ENCODE assay signal across 29 cellular contexts in the genomic region with DNA sequence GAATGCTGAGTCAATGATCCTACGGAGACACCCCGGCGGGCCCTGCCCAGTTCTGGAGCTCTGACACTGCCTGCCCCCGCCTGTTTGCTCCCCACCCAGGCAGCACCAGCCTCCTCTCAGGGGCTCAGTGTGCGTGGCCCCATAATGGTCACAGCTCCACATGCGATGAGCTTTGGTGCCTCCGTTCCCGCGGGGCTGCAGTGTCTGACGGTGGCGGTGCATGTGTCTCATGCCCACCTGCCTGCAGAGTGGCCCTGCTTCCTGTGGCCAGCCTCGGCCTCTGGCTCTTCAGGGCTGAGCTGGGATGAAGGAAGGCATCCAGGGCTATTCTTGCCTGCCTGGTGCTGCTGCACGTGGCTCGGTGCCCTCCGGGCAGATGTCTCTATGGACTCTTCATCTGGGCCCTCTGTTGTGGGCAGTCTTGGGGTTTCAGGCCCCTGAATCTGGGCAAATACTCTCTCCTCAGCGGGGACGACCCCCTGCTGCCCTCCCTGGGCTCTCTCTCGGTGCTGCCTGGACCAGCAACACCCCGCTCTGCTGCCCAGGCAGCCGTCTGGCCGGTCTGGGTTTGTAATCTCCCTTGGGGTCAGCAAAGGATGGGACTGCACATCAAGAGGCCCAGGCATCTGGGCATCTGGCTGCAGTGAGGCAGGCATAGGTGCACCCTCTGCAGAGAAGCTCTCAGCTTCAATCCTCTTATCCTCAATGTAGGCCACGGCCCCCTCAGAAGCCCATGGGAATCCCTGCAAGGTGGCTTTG. TPM values are rescaled to one million over a fixed set of nuclear protein-coding genes. Genes with fewer than 3 reads are reported as not detected.
"Had no signal": no experiment of that assay in that cellular context is flagged by ENCODE, and none has a peak within 500 bp of the region (broad histone marks: within the 10 kb centered on the region; RNA-seq: fewer than 3 reads in every experiment).

No MANE protein-coding gene starts in this region.

- H3K36me3 ChIP-seq: cardiac muscle cell, heart left ventricle, neural progenitor cell, sigmoid colon had no signal

- H2AFZ ChIP-seq: neural progenitor cell had no signal

- H3K9me3 ChIP-seq: body of pancreas, heart left ventricle, sigmoid colon, testis had no signal

- H3K27ac Mint-ChIP-seq: activated B cell treated with CpG ODN at 0.5 μM for 24 hours; activated CD4-positive, alpha-beta T cell treated with anti-CD3 and anti-CD28 coated beads for 36 hours; activated naive CD8-positive, alpha-beta T cell treated with anti-CD3 and anti-CD28 coated beads, Interleukin-2, amount 10 ng/mL, durations not matched to agents 7 days and 5 days; activated T-helper 2 cell treated with anti-CD3 and anti-CD28 coated beads, Interferon-gamma antibody, Interleukin-2, Interleukin-4, amounts not matched to agents 10 μg/mL and 5 μg/mL and 100 μg/mL, durations not matched to agents 14 hours and 24 hours and 36 hours; naive thymus-derived CD4-positive, alpha-beta T cell; neural progenitor cell; progenitor cell of endocrine pancreas; stimulated activated naive B cell treated with anti-CD40 and anti-IgM and Interleukin-4, amounts not matched to agents 10 μg/mL and 1 μg/mL and 100 μg/mL, for 72 hours; T-helper 1 cell treated with Interleukin-12 subunit alpha and Interleukin-12 subunit beta and Interleukin-4 antibody, amounts not matched to agents 30 μg/mL and 1 μg/mL, for 36 hours had no signal

- H3K4me3 ChIP-seq: body of pancreas, cardiac muscle cell, heart left ventricle, lung, neural progenitor cell, sigmoid colon, smooth muscle cell, testis had no signal

- H3K9ac ChIP-seq: neural progenitor cell had no signal

- H3K27ac ChIP-seq: body of pancreas, cardiac muscle cell, epithelial cell of prostate, heart left ventricle, neural progenitor cell, sigmoid colon, testis had no signal

- H3K27me3 ChIP-seq: body of pancreas, cardiac muscle cell, neural progenitor cell, testis had no signal

- H3K4me1 ChIP-seq: body of pancreas, testis had no signal

- ATAC-seq: activated CD4-positive, alpha-beta T cell treated with anti-CD3 and anti-CD28 coated beads for 36 hours; activated T-cell treated with anti-CD3 and anti-CD28 coated beads, Interleukin-2, amount 50 U/mL, for 4 hours; body of pancreas; naive thymus-derived CD4-positive, alpha-beta T cell; stimulated activated naive B cell treated with anti-CD40 and anti-IgM and Interleukin-4, amounts not matched to agents 10 μg/mL and 1 μg/mL and 100 μg/mL, for 72 hours had no signal

- H3K9me3 Mint-ChIP-seq: activated B cell treated with CpG ODN at 0.5 μM for 24 hours; activated naive CD8-positive, alpha-beta T cell treated with anti-CD3 and anti-CD28 coated beads, Interleukin-2, amount 10 ng/mL, durations not matched to agents 7 days and 5 days; activated T-cell treated with anti-CD3 and anti-CD28 coated beads, Interleukin-2, amount 50 U/mL, for 4 hours; activated T-helper 2 cell treated with anti-CD3 and anti-CD28 coated beads, Interferon-gamma antibody, Interleukin-2, Interleukin-4, amounts not matched to agents 10 μg/mL and 5 μg/mL and 100 μg/mL, durations not matched to agents 14 hours and 24 hours and 36 hours; naive thymus-derived CD4-positive, alpha-beta T cell; neural progenitor cell; stimulated activated naive B cell treated with anti-CD40 and anti-IgM and Interleukin-4, amounts not matched to agents 10 μg/mL and 1 μg/mL and 100 μg/mL, for 72 hours; T-helper 1 cell treated with Interleukin-12 subunit alpha and Interleukin-12 subunit beta and Interleukin-4 antibody, amounts not matched to agents 30 μg/mL and 1 μg/mL, for 36 hours had no signal

- H3K4me2 ChIP-seq: neural progenitor cell, smooth muscle cell had no signal

- H3K4me3 Mint-ChIP-seq: activated B cell treated with CpG ODN at 0.5 μM for 24 hours; activated CD4-positive, alpha-beta T cell treated with anti-CD3 and anti-CD28 coated beads for 36 hours; activated naive CD8-positive, alpha-beta T cell treated with anti-CD3 and anti-CD28 coated beads, Interleukin-2, amount 10 ng/mL, durations not matched to agents 7 days and 5 days; activated T-cell treated with anti-CD3 and anti-CD28 coated beads, Interleukin-2, amount 50 U/mL, for 4 hours; neural progenitor cell; stimulated activated naive B cell treated with anti-CD40 and anti-IgM and Interleukin-4, amounts not matched to agents 10 μg/mL and 1 μg/mL and 100 μg/mL, for 72 hours; T-helper 1 cell treated with Interleukin-12 subunit alpha and Interleukin-12 subunit beta and Interleukin-4 antibody, amounts not matched to agents 30 μg/mL and 1 μg/mL, for 36 hours had no signal

- H3K36me3 Mint-ChIP-seq: activated naive CD8-positive, alpha-beta T cell treated with anti-CD3 and anti-CD28 coated beads, Interleukin-2, amount 10 ng/mL, durations not matched to agents 7 days and 5 days; naive thymus-derived CD4-positive, alpha-beta T cell; neural progenitor cell had no signal

- DNase-seq: activated B cell treated with CpG ODN at 0.5 μM for 24 hours; activated CD4-positive, alpha-beta T cell treated with anti-CD3 and anti-CD28 coated beads for 36 hours; activated CD4-positive, alpha-beta T cell treated with anti-CD3 and anti-CD28 coated beads, Interleukin-2, amount 50 U/mL, for 4 hours; activated CD8-positive, alpha-beta memory T cell treated with anti-CD3 and anti-CD28 coated beads for 24 hours; activated CD8-positive, alpha-beta memory T cell treated with anti-CD3 and anti-CD28 coated beads, Interleukin-2, amount 50 U/mL, for 4 hours; activated naive CD4-positive, alpha-beta T cell treated with Interleukin-2 at 50 U/mL for 16 hours; activated naive CD8-positive, alpha-beta T cell treated with anti-CD3 and anti-CD28 coated beads, Interleukin-2, amount 10 ng/mL, durations not matched to agents 7 days and 5 days; activated T-cell treated with anti-CD3 and anti-CD28 coated beads, Interleukin-2, amount 50 U/mL, for 4 hours; amygdala; islet precursor cell; naive thymus-derived CD4-positive, alpha-beta T cell; retina; sigmoid colon; stimulated activated CD4-positive, alpha-beta T cell treated with anti-CD3 and anti-CD28 coated beads, Interleukin-2, amount 100 ng/mL, for 48 hours; stimulated activated CD8-positive, alpha-beta memory T cell treated with anti-CD3 and anti-CD28 coated beads, Interleukin-4, amount 100 ng/mL, for 48 hours; stimulated activated naive B cell treated with anti-CD40 and anti-IgM and Interleukin-4, amounts not matched to agents 10 μg/mL and 1 μg/mL and 100 μg/mL, for 72 hours; T1000; testis; trophoblast cell had no signal

RNA-seq across cellular contexts. Expression of a gene that starts 19.3 kb away (rescaled TPM):
- total RNA-seq: cardiac muscle cell had no signal
